ENCODE assay signal across 18 cellular contexts in genomic region chr19:21595185-21595584, GRCh38.
"Had no signal": no experiment of that assay in that cellular context is flagged by ENCODE, and none has a peak within 500 bp of the region (broad histone marks: within the 10 kb centered on the region; RNA-seq: fewer than 3 reads in every experiment).

No MANE protein-coding gene starts in this region.

- H3K27ac Mint-ChIP-seq: memory B cell; mesothelial cell of epicardium; nephron; stimulated activated naive CD8-positive, alpha-beta T cell treated with anti-CD3 and anti-CD28 coated beads, Interleukin-15, Interleukin-2, amounts not matched to agents 100 ng/mL and 50 ng/mL, for 24 hours had no signal

- H3K4me1 Mint-ChIP-seq: nephron had no signal

- DNase-seq: cerebellar nuclear complex; dermis blood vessel endothelial cell; esophagus squamous epithelium; foreskin fibroblast; kidney; left cardiac atrium; left ventricle myocardium inferior; lower lobe of right lung; posterior cingulate gyrus; small intestine; stimulated activated CD4-positive, alpha-beta T cell treated with anti-CD3 and anti-CD28 coated beads, Interleukin-2, amount 100 ng/mL, for 48 hours; testis; transverse colon had no signal

- H3K27me3 Mint-ChIP-seq: stimulated activated naive CD8-positive, alpha-beta T cell treated with anti-CD3 and anti-CD28 coated beads, Interleukin-15, Interleukin-2, amounts not matched to agents 100 ng/mL and 50 ng/mL, for 24 hours had no signal

- H3K4me3 ChIP-seq: esophagus squamous epithelium, left ventricle myocardium inferior, lower lobe of right lung, right atrium auricular region, testis, transverse colon had no signal

- H3K27me3 ChIP-seq: esophagus squamous epithelium, right atrium auricular region, testis, transverse colon had no signal

- H3K4me1 ChIP-seq: esophagus squamous epithelium, lower lobe of right lung, testis, transverse colon had no signal

- H3K4me3 Mint-ChIP-seq: memory B cell; mesothelial cell of epicardium; nephron; stimulated activated naive CD8-positive, alpha-beta T cell treated with anti-CD3 and anti-CD28 coated beads, Interleukin-15, Interleukin-2, amounts not matched to agents 100 ng/mL and 50 ng/mL, for 24 hours had no signal

- H3K36me3 ChIP-seq: esophagus squamous epithelium, lower lobe of right lung, right atrium auricular region, transverse colon had no signal

- H3K36me3 Mint-ChIP-seq: memory B cell, mesothelial cell of epicardium had no signal

- H3K9me3 ChIP-seq: left ventricle myocardium inferior, lower lobe of right lung, right atrium auricular region, testis, transverse colon had no signal

- H3K9me3 Mint-ChIP-seq: stimulated activated naive CD8-positive, alpha-beta T cell treated with anti-CD3 and anti-CD28 coated beads, Interleukin-15, Interleukin-2, amounts not matched to agents 100 ng/mL and 50 ng/mL, for 24 hours had no signal

- H3K27ac ChIP-seq: left ventricle myocardium inferior, lower lobe of right lung, right atrium auricular region, testis, transverse colon had no signal
